ENCODE assay signal across 33 cellular contexts in genomic region chr10:51669041-51669440, GRCh38. TPM values are rescaled to one million over a fixed set of nuclear protein-coding genes. Genes with fewer than 3 reads are reported as not detected.
A peak's percentile ranks its signal among the peaks of the same experiment; 100 is the strongest.
DNase-seq lines count a peak whose midpoint lies in the region; ATAC-seq and FAIRE-seq lines count a peak whose summit lies in the region.
"Had no signal": no experiment of that assay in that cellular context is flagged by ENCODE, and none has a peak within 500 bp of the region (broad histone marks: within the 10 kb centered on the region; RNA-seq: fewer than 3 reads in every experiment).

No MANE protein-coding gene starts in this region.

- H3K9me3 Mint-ChIP-seq in activated CD4-positive, alpha-beta T cell treated with anti-CD3 and anti-CD28 coated beads, Interleukin-2, amount 10 ng/mL, durations not matched to agents 24 days and 14 days, result peaks cover 4% of the 10 kb centered on the region

- no peak overlapping the region for H3K9ac ChIP-seq in trophoblast cell (ENCODE audit: low read length)
- H3K9ac ChIP-seq: BLaER1; BLaER1 treated with 17β-estradiol and CSF1 and Interleukin-3, amounts not matched to agents 10 nM and 100 nM had no signal

- no peak overlapping the region for H3K18ac ChIP-seq in trophoblast cell (ENCODE audit: low read length)

- no peaks in the 10 kb centered on the region for H3K79me2 ChIP-seq in trophoblast cell (ENCODE audit: control insufficient read depth, insufficient read depth, low read length, poor library complexity)

- H3K27ac Mint-ChIP-seq in activated CD4-positive, alpha-beta T cell treated with anti-CD3 and anti-CD28 coated beads, Interleukin-2, amount 10 ng/mL, durations not matched to agents 24 days and 14 days, result no peak overlapping the region
- H3K27ac Mint-ChIP-seq: B cell; CD14-positive monocyte; CD4-positive, alpha-beta memory T cell; CD4-positive, alpha-beta T cell; CD4-positive, CD25-positive, alpha-beta regulatory T cell; CD8-positive, alpha-beta memory T cell; CD8-positive, alpha-beta T cell had no signal

- no peak overlapping the region for H2AK5ac ChIP-seq in trophoblast cell (ENCODE audit: low read length)

- H4K12ac ChIP-seq in trophoblast cell (ENCODE audit: low read depth, low read length), result no peak overlapping the region

- H3K23ac ChIP-seq in trophoblast cell (ENCODE audit: low read length), result no peak overlapping the region

- H2BK5ac ChIP-seq in trophoblast cell (ENCODE audit: low read depth, low read length, poor library complexity), result no peak overlapping the region

- no peaks in the 10 kb centered on the region for H3K4me1 ChIP-seq in trophoblast cell (ENCODE audit: control insufficient read depth in 1 of 2, insufficient read depth in 2 of 2, low read length in 2 of 2)
- H3K4me1 ChIP-seq: A549, BE2C, Caco-2 had no signal

- no peak overlapping the region for H2AFZ ChIP-seq in trophoblast cell (ENCODE audit: insufficient read depth, low read length, poor library complexity)

- no peak overlapping the region for H2BK120ac ChIP-seq in trophoblast cell (ENCODE audit: insufficient read depth, low read length, poor library complexity)

- H3K14ac ChIP-seq in trophoblast cell (ENCODE audit: low read length), result no peak overlapping the region

- intact Hi-C loops in activated CD4-positive, alpha-beta T cell treated with anti-CD3 and anti-CD28 coated beads, Interleukin-2, amount 10 ng/mL, durations not matched to agents 24 days and 14 days (cut with micrococcal nuclease), result no loop called here

- FAIRE-seq in GM19239 (lab: Jason Lieb, UNC), result peak; percentile 47
- FAIRE-seq: A204.1, A549, D721Med had no signal

- no peaks in the 10 kb centered on the region for H3K4me1 Mint-ChIP-seq in activated CD4-positive, alpha-beta T cell treated with anti-CD3 and anti-CD28 coated beads, Interleukin-2, amount 10 ng/mL, durations not matched to agents 24 days and 14 days
- H3K4me1 Mint-ChIP-seq: B cell; CD14-positive monocyte; CD4-positive, alpha-beta memory T cell; CD4-positive, CD25-positive, alpha-beta regulatory T cell; CD8-positive, alpha-beta memory T cell had no signal

- no peak overlapping the region for H3K4ac ChIP-seq in trophoblast cell (ENCODE audit: low read depth, low read length)

- no peak for ATAC-seq in HG03571 (IDR thresholded peaks at IDR 0.05; ENCODE audit: unreplicated experiment)
- ATAC-seq: A549; CD8-positive, alpha-beta T cell had no signal

- no peak overlapping the region for H4K91ac ChIP-seq in trophoblast cell (ENCODE audit: low read depth, low read length)

- no peak overlapping the region for H4K8ac ChIP-seq in trophoblast cell (ENCODE audit: low read depth, low read length)

- DNase-seq in GM19239 (ENCODE audit: insufficient read length, low spot score), result no peak
- peak; percentile 79 to 80 for DNase-seq in trophoblast cell
- DNase-seq in activated CD4-positive, alpha-beta T cell treated with anti-CD3 and anti-CD28 coated beads, Interleukin-2, amount 10 ng/mL, durations not matched to agents 24 days and 14 days, result no peak
- DNase-seq: 8988T; ACHN; AML-193; BE2C; C1 segment of cervical spinal cord; Caco-2; Calu3; CD4-positive, alpha-beta memory T cell; CD4-positive, alpha-beta T cell; CD4-positive, CD25-positive, alpha-beta regulatory T cell; CD8-positive, alpha-beta memory T cell; CD8-positive, alpha-beta T cell; COR-L47; DMS 273 treated with DMSO at 0.1 percent for 48 hours; DMS153; DMS53; DMS79; DMS79 treated with DMSO at 0.1 percent for 48 hours; DND-41; EL had no signal

- H3K79me1 ChIP-seq in trophoblast cell (ENCODE audit: low read length), result no peaks in the 10 kb centered on the region

- peaks cover 18% of the 10 kb centered on the region for H3K27me3 Mint-ChIP-seq in activated CD4-positive, alpha-beta T cell treated with anti-CD3 and anti-CD28 coated beads, Interleukin-2, amount 10 ng/mL, durations not matched to agents 24 days and 14 days

- H3K27ac ChIP-seq in trophoblast cell (ENCODE audit: low read depth, low read length), result no peak overlapping the region
- H3K27ac ChIP-seq: 22Rv1; A549; BLaER1; BLaER1 treated with 17β-estradiol and CSF1 and Interleukin-3, amounts not matched to agents 10 nM and 100 nM; C4-2B had no signal

- no peak overlapping the region for H2BK12ac ChIP-seq in trophoblast cell (ENCODE audit: low read length)

- no peaks in the 10 kb centered on the region for H3K27me3 ChIP-seq in trophoblast cell (ENCODE audit: insufficient read depth, low read length)
- H3K27me3 ChIP-seq: BE2C; BLaER1; BLaER1 treated with 17β-estradiol and CSF1 and Interleukin-3, amounts not matched to agents 10 nM and 100 nM had no signal

- no peak overlapping the region for H3K4me3 ChIP-seq in trophoblast cell (ENCODE audit: low read depth, low read length)
- H3K4me3 ChIP-seq: A549; BLaER1; BLaER1 treated with 17β-estradiol and CSF1 and Interleukin-3, amounts not matched to agents 10 nM and 100 nM had no signal

- no peak overlapping the region for H3K4me3 Mint-ChIP-seq in activated CD4-positive, alpha-beta T cell treated with anti-CD3 and anti-CD28 coated beads, Interleukin-2, amount 10 ng/mL, durations not matched to agents 24 days and 14 days
- H3K4me3 Mint-ChIP-seq: B cell; CD14-positive monocyte; CD4-positive, alpha-beta memory T cell; CD4-positive, alpha-beta T cell; CD4-positive, CD25-positive, alpha-beta regulatory T cell; CD8-positive, alpha-beta memory T cell; CD8-positive, alpha-beta T cell had no signal

- H3K4me2 ChIP-seq in trophoblast cell (ENCODE audit: low read length), result no peak overlapping the region
- H3K4me2 ChIP-seq: A549; BLaER1; BLaER1 treated with 17β-estradiol and CSF1 and Interleukin-3, amounts not matched to agents 10 nM and 100 nM had no signal

- WGBS in trophoblast cell (ENCODE audit: extremely low coverage, insufficient coverage, insufficient read length), result no CpG with 5 or more reads among the region's 5 CpGs

- H3K9me3 ChIP-seq in trophoblast cell (ENCODE audit: insufficient read depth, low read depth, low read length), result no peaks in the 10 kb centered on the region
- H3K9me3 ChIP-seq: A549, BE2C, BLaER1 had no signal

- H3K36me3 Mint-ChIP-seq in activated CD4-positive, alpha-beta T cell treated with anti-CD3 and anti-CD28 coated beads, Interleukin-2, amount 10 ng/mL, durations not matched to agents 24 days and 14 days (ENCODE audit: low read depth), result no peaks in the 10 kb centered on the region
- H3K36me3 Mint-ChIP-seq: CD14-positive monocyte; CD4-positive, alpha-beta memory T cell; CD4-positive, CD25-positive, alpha-beta regulatory T cell; CD8-positive, alpha-beta memory T cell; CD8-positive, alpha-beta T cell had no signal

- no peaks in the 10 kb centered on the region for H3K36me3 ChIP-seq in trophoblast cell (ENCODE audit: control insufficient read depth in 1 of 2, insufficient read depth in 2 of 2, low read length in 2 of 2)
- H3K36me3 ChIP-seq: BE2C; BLaER1; BLaER1 treated with 17β-estradiol and CSF1 and Interleukin-3, amounts not matched to agents 10 nM and 100 nM had no signal

RNA-seq across cellular contexts. Expression of gene CSTF2T, which starts 30.4 kb away (rescaled TPM):
- polyA plus RNA-seq in trophoblast cell (2013), result 11.1 and 11.3 TPM in 2 replicates
- total RNA-seq in activated CD4-positive, alpha-beta T cell treated with anti-CD3 and anti-CD28 coated beads, Interleukin-2, amount 10 ng/mL, durations not matched to agents 24 days and 14 days, result 36.2 and 36.5 TPM in 2 replicates

Comparison
In these comparisons a context has a peak if more than half of its experiments do, and no peak if none do; other contexts are left out.
1. DNase-seq: peak in trophoblast cell (2 of 2); none in GM19239 (single experiment) and activated CD4-positive, alpha-beta T cell treated with anti-CD3 and anti-CD28 coated beads, Interleukin-2, amount 10 ng/mL, durations not matched to agents 24 days and 14 days (single experiment).